ENCODE assay signal across 11 cellular contexts in the genomic region with DNA sequence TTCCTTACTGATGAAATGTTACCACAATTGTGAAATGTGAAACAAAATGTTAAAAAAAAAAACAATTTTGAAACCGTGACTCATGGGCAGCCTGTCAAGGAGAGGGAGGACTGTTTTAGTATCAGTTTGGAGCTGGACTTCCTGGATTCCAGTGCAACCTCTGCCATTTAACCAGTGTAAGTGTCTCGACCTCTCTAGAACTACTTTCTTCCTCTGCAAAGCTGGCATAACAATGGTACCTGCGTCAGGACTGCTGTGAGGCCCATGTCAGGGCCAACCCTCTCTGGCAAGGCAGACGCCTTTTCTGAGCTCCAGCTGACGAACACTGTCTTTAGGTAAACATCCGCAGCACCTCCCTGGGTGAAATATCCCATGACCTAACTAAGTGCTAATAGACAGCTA. TPM values are rescaled to one million over a fixed set of nuclear protein-coding genes. Genes with fewer than 3 reads are reported as not detected.
DNase-seq lines count a peak whose midpoint lies in the region; ATAC-seq and TF ChIP-seq lines count a peak whose summit lies in the region.
"Had no signal": no experiment of that assay in that cellular context is flagged by ENCODE, and none has a peak within 500 bp of the region (broad histone marks: within the 10 kb centered on the region; RNA-seq: fewer than 3 reads in every experiment).

No MANE protein-coding gene starts in this region.

- peaks cover 43% of the 10 kb centered on the region for H3K36me3 Mint-ChIP-seq in activated naive CD4-positive, alpha-beta T cell treated with anti-CD3 and anti-CD28 coated beads, Interleukin-2, amount 10 ng/mL, durations not matched to agents 7 days and 5 days

- H3K9me3 Mint-ChIP-seq in activated naive CD4-positive, alpha-beta T cell treated with anti-CD3 and anti-CD28 coated beads, Interleukin-2, amount 10 ng/mL, durations not matched to agents 7 days and 5 days: no peaks in the 10 kb centered on the region
- H3K9me3 Mint-ChIP-seq: neural crest cell had no signal

- intact Hi-C loops in uterus (cut with DNase I; ENCODE audit: low total_unique reads): no loop called here

- H3K36me3 ChIP-seq in brain microvascular endothelial cell (replicated peaks): peaks cover 43% of the 10 kb centered on the region
- H3K36me3 ChIP-seq in lung (ENCODE audit: control insufficient read depth in 2 of 2, insufficient read depth in 2 of 2, low read length in 2 of 2): peaks cover 13 to 35% of the 10 kb centered on the region in 2 donors
- H3K36me3 ChIP-seq in uterus: no peaks in the 10 kb centered on the region

- H3K27me3 ChIP-seq in brain microvascular endothelial cell (replicated peaks): no peaks in the 10 kb centered on the region
- no peaks in the 10 kb centered on the region for H3K27me3 ChIP-seq in lung (ENCODE audit: control insufficient read depth, insufficient read depth)
- no peaks in the 10 kb centered on the region for H3K27me3 ChIP-seq in uterus

- H3K4me1 ChIP-seq in lung (ENCODE audit: control insufficient read depth in 2 of 2, insufficient read depth in 2 of 2, low read length in 2 of 2): peaks cover 0 to 2% of the 10 kb centered on the region in 2 donors
- peaks cover 14 to 18% of the 10 kb centered on the region in 2 donors for H3K4me1 ChIP-seq in uterus

- in situ Hi-C loops in brain microvascular endothelial cell (cut with HindIII; ENCODE audit: low pct_ligation_motif_present, low sequenced_read_pairs): no loop called here

- no peaks in the 10 kb centered on the region for H3K4me1 Mint-ChIP-seq in activated naive CD4-positive, alpha-beta T cell treated with anti-CD3 and anti-CD28 coated beads, Interleukin-2, amount 10 ng/mL, durations not matched to agents 7 days and 5 days
- H3K4me1 Mint-ChIP-seq: neural crest cell had no signal

- no peaks in the 10 kb centered on the region for H3K27me3 Mint-ChIP-seq in activated naive CD4-positive, alpha-beta T cell treated with anti-CD3 and anti-CD28 coated beads, Interleukin-2, amount 10 ng/mL, durations not matched to agents 7 days and 5 days

- CTCF ChIA-PET in activated naive CD4-positive, alpha-beta T cell treated with anti-CD3 and anti-CD28 coated beads, Interleukin-2, amount 10 ng/mL, durations not matched to agents 7 days and 5 days (lab: Charles Lee): no interaction called here

- no peak for DNase-seq in activated naive CD4-positive, alpha-beta T cell treated with anti-CD3 and anti-CD28 coated beads, Interleukin-2, amount 10 ng/mL, durations not matched to agents 7 days and 5 days
- no peak for DNase-seq in activated naive CD4-positive, alpha-beta T cell treated with anti-CD3 and anti-CD28 coated beads, Interleukin-2, amount 50 U/mL, for 16 hours
- peak; percentile 49 for DNase-seq in brain microvascular endothelial cell
- DNase-seq in lung (ENCODE audit: low spot score): no peak
- DNase-seq in uterus: peak; percentile 54 to 84
- no peak for DNase-seq in NCI-H82 (lab: John Stamatoyannopoulos, UW)
- DNase-seq in NCI-H1048 (lab: John Stamatoyannopoulos, UW): no peak
- DNase-seq: MM.1S had no signal

- H3K27ac ChIP-seq in brain microvascular endothelial cell (peak overlapping the region; percentile 47), lung (ENCODE audit: low read depth in 1 of 2, low read length in 1 of 2) (peak overlapping the region in 1 of 2 donors; percentile 76), uterus (peak overlapping the region; percentile 92 to 99)
- H3K27ac ChIP-seq: C4-2B had no signal

- H3K4me3 ChIP-seq in brain microvascular endothelial cell (ENCODE audit: low read depth, low read length): no peak overlapping the region
- H3K4me3 ChIP-seq in lung: no peak overlapping the region
- peak overlapping the region in 1 of 2 donors; percentile 23 for H3K4me3 ChIP-seq in uterus

- WGBS in lung, 2 donors: 41 to 44% methylated on average over 6 of the region's 6 CpGs

- H3K9me3 ChIP-seq in lung (ENCODE audit: control insufficient read depth in 2 of 2, insufficient read depth in 1 of 2, low read length in 1 of 2) (no peaks in the 10 kb centered on the region), uterus (no peaks in the 10 kb centered on the region)

- ATAC-seq in lung (ENCODE audit: insufficient read depth, low FRiP score) (peak; percentile 87), GM19467 (IDR thresholded peaks at IDR 0.05; ENCODE audit: unreplicated experiment) (no peak)

- TF ChIP-seq POLR2A in uterus (IDR thresholded peaks at IDR 0.05): no peak

- H3K4me3 Mint-ChIP-seq in activated naive CD4-positive, alpha-beta T cell treated with anti-CD3 and anti-CD28 coated beads, Interleukin-2, amount 10 ng/mL, durations not matched to agents 7 days and 5 days: no peak overlapping the region
- H3K4me3 Mint-ChIP-seq: neural crest cell had no signal

- TF ChIP-seq CTCF in brain microvascular endothelial cell (IDR thresholded peaks at IDR 0.05; ENCODE audit: low read depth, low read length, missing control alignments) (no peak), lung (IDR thresholded peaks at IDR 0.05; ENCODE audit: control extremely low read depth, extremely low read depth) (no peak), uterus (IDR thresholded peaks at IDR 0.05) (no peak)

- H3K27ac Mint-ChIP-seq in activated naive CD4-positive, alpha-beta T cell treated with anti-CD3 and anti-CD28 coated beads, Interleukin-2, amount 10 ng/mL, durations not matched to agents 7 days and 5 days: peak overlapping the region; percentile 14

RNA-seq across cellular contexts. Expression of gene URB1, which starts 20.9 kb away (rescaled TPM):
- 10 to 100 TPM; 16.2 to 17.6 TPM for total RNA-seq in lung
- polyA plus RNA-seq in lung: 1 to 10 TPM; 3.7 to 6.6 TPM
- total RNA-seq in uterus: 10 to 100 TPM; 11.8 to 31.0 (median 26.0) TPM

RNA-seq across cellular contexts. Expression of gene EVA1C, which starts 40.6 kb away (rescaled TPM):
- total RNA-seq in lung (10 to 100 TPM; 13.9 to 59.0 TPM), uterus (100 to 1,000 TPM in 1 of 4 donors, 10 to 100 TPM in 2, 1 to 10 TPM in 1; 8.3 to 105 (median 48.7) TPM)
- polyA plus RNA-seq in lung: 10 to 100 TPM; 44.5 to 52.7 TPM
- total RNA-seq: neural crest cell had no signal

Comparison
In these comparisons a context has a peak if more than half of its experiments do, and no peak if none do; other contexts are left out.
1. DNase-seq: peak in brain microvascular endothelial cell (single experiment) and uterus (2 of 2); none in activated naive CD4-positive, alpha-beta T cell treated with anti-CD3 and anti-CD28 coated beads, Interleukin-2, amount 10 ng/mL, durations not matched to agents 7 days and 5 days (single experiment), activated naive CD4-positive, alpha-beta T cell treated with anti-CD3 and anti-CD28 coated beads, Interleukin-2, amount 50 U/mL, for 16 hours (single experiment), lung (single experiment), NCI-H82 (single experiment) and NCI-H1048 (single experiment).